ENCODE assay signal across 36 cellular contexts in the genomic region with DNA sequence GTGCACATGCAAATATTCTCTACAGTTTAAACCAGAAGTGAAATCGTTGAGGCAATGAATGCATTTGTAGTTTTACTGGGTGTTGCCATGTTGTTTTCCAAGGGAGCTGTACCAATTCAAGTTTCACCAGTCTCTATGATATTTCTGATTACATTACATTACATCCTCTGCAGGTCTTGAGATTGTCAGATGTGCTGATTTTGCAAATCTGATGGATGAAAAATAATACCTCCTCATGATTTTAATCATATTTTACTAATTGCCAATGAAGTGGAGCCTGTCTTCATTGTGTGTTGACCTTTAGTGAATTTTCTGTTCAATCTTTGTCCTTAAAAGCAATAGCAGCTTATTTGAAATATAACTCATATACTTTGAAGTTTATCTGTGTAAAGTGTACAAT.
"Had no signal": no experiment of that assay in that cellular context is flagged by ENCODE, and none has a peak within 500 bp of the region (broad histone marks: within the 10 kb centered on the region; RNA-seq: fewer than 3 reads in every experiment).

No MANE protein-coding gene starts in this region.

- DNase-seq: Karpas-422, Kasumi-1, MG63, MM.1S, MV-4-11, NCI-H1048, NCI-H1092, NCI-H1092 treated with DMSO at 0.1 percent for 48 hours, NCI-H1105, NCI-H1105 treated with DMSO at 0.1 percent for 48 hours, NCI-H1417, NCI-H1417 treated with DMSO at 0.1 percent for 48 hours, NCI-H1436, NCI-H1436 treated with DMSO at 0.1 percent for 48 hours, NCI-H146, NCI-H1694, NCI-H1694 treated with DMSO at 0.1 percent for 48 hours, NCI-H187, NCI-H187 treated with DMSO at 0.1 percent for 48 hours, NCI-H1930, NCI-H2029, NCI-H2029 treated with DMSO at 0.1 percent for 48 hours, NCI-H2081, NCI-H2081 treated with DMSO at 0.1 percent for 48 hours, NCI-H2107, NCI-H2171, NCI-H2171 treated with DMSO at 0.1 percent for 48 hours, NCI-H2227 treated with DMSO at 0.1 percent for 48 hours, NCI-H226, NCI-H345, NCI-H446, NCI-H446 treated with DMSO at 0.1 percent for 48 hours, NCI-H510A, NCI-H510A treated with DMSO at 0.1 percent for 48 hours, NCI-H524, NCI-H524 treated with DMSO at 0.1 percent for 48 hours had no signal

- H3K36me3 ChIP-seq: MG63 had no signal

- H3K4me3 ChIP-seq: MG63 had no signal

- H3K27me3 ChIP-seq: MG63 had no signal
